In genomic region chr2:166334800-166335199, GRCh38 we compare ENCODE assay signal across 18 cellular contexts. TPM values are rescaled to one million over a fixed set of nuclear protein-coding genes. Genes with fewer than 3 reads are reported as not detected.
A peak's percentile ranks its signal among the peaks of the same experiment; 100 is the strongest.
DNase-seq lines count a peak whose midpoint lies in the region; TF ChIP-seq lines count a peak whose summit lies in the region.
"Had no signal": no experiment of that assay in that cellular context is flagged by ENCODE, and none has a peak within 500 bp of the region (broad histone marks: within the 10 kb centered on the region; RNA-seq: fewer than 3 reads in every experiment).

No MANE protein-coding gene starts in this region.

- TF ChIP-seq CTCF in HFFc6 (IDR thresholded peaks at IDR 0.05), result no peak

- H3K27ac Mint-ChIP-seq in HFFc6, result peak overlapping the region; percentile 65; the same call in 1 of the 2 replicates
- H3K27ac Mint-ChIP-seq: CD4-positive, alpha-beta memory T cell had no signal

- H4K8ac ChIP-seq in trophoblast cell (ENCODE audit: low read depth, low read length), result no peak overlapping the region

- H3K9ac ChIP-seq in trophoblast cell (ENCODE audit: low read length), result no peak overlapping the region

- no peak overlapping the region for H3K4ac ChIP-seq in trophoblast cell (ENCODE audit: low read depth, low read length)

- H4K12ac ChIP-seq in trophoblast cell (ENCODE audit: low read depth, low read length), result no peak overlapping the region

- peaks cover 74% of the 10 kb centered on the region for H3K4me1 Mint-ChIP-seq in HFFc6 (ENCODE audit: low read depth)
- H3K4me1 Mint-ChIP-seq: CD4-positive, alpha-beta memory T cell had no signal

- no peak overlapping the region for H3K27ac ChIP-seq in trophoblast cell (ENCODE audit: low read depth, low read length)
- H3K27ac ChIP-seq: 22Rv1, PC-9, SJSA1 had no signal

- H3K23ac ChIP-seq in trophoblast cell (ENCODE audit: low read length), result no peak overlapping the region

- H2AFZ ChIP-seq in trophoblast cell (ENCODE audit: insufficient read depth, low read length, poor library complexity), result no peak overlapping the region
- H2AFZ ChIP-seq: PC-9 had no signal

- no peak overlapping the region for H2BK12ac ChIP-seq in trophoblast cell (ENCODE audit: low read length)

- no peaks in the 10 kb centered on the region for H3K9me3 ChIP-seq in trophoblast cell (ENCODE audit: insufficient read depth, low read depth, low read length)
- H3K9me3 ChIP-seq: SJSA1 had no signal

- no peak overlapping the region for H3K4me3 ChIP-seq in trophoblast cell (ENCODE audit: low read depth, low read length)
- H3K4me3 ChIP-seq: PC-9, SJSA1 had no signal

- no peak overlapping the region for H4K91ac ChIP-seq in trophoblast cell (ENCODE audit: low read depth, low read length)

- no peaks in the 10 kb centered on the region for H3K27me3 ChIP-seq in trophoblast cell (ENCODE audit: insufficient read depth, low read length)
- H3K27me3 ChIP-seq: SJSA1 had no signal

- H3K18ac ChIP-seq in trophoblast cell (ENCODE audit: low read length), result no peak overlapping the region

- H3K36me3 Mint-ChIP-seq in HFFc6 (ENCODE audit: low read depth), result peaks cover 5% of the 10 kb centered on the region; the same call in 1 of the 2 replicates
- H3K36me3 Mint-ChIP-seq: CD4-positive, alpha-beta memory T cell had no signal

- DNase-seq in NCI-H1092 treated with DMSO at 0.1 percent for 48 hours (lab: John Stamatoyannopoulos, UW), result peak; percentile 41
- DNase-seq in NCI-H1092 (lab: John Stamatoyannopoulos, UW), result no peak
- no peak for DNase-seq in HFFc6
- DNase-seq in NCI-H748 treated with DMSO at 0.1 percent for 48 hours (lab: John Stamatoyannopoulos, UW), result peak; percentile 71
- DNase-seq in fibroblast of peridontal ligament (ENCODE audit: extremely low read depth), result peak; percentile 10
- no peak for DNase-seq in trophoblast cell
- no peak for DNase-seq in NK-92 treated with Interleukin-12 subunit alpha and Interleukin-12 subunit beta, amount 100 ng/mL, for 24 hours (lab: John Stamatoyannopoulos, UW)
- DNase-seq in hippocampal formation (lab: John Stamatoyannopoulos, UW), result no peak
- DNase-seq: CD4-positive, alpha-beta memory T cell; GF-D8; NCI-H1048; NCI-H187 treated with DMSO at 0.1 percent for 48 hours; NCI-H2171 treated with DMSO at 0.1 percent for 48 hours; NCI-H524; PC-9; SW 1271 had no signal

- H3K9me3 Mint-ChIP-seq in HFFc6, result no peaks in the 10 kb centered on the region

- H3K79me2 ChIP-seq in trophoblast cell (ENCODE audit: control insufficient read depth, insufficient read depth, low read length, poor library complexity), result no peaks in the 10 kb centered on the region

- no peak overlapping the region for H3K4me2 ChIP-seq in trophoblast cell (ENCODE audit: low read length)
- H3K4me2 ChIP-seq: PC-9 had no signal

- H3K36me3 ChIP-seq in trophoblast cell (ENCODE audit: control insufficient read depth in 1 of 2, insufficient read depth in 2 of 2, low read length in 2 of 2), result no peaks in the 10 kb centered on the region
- H3K36me3 ChIP-seq: SJSA1 had no signal

- no peaks in the 10 kb centered on the region for H3K4me1 ChIP-seq in trophoblast cell (ENCODE audit: control insufficient read depth in 1 of 2, insufficient read depth in 2 of 2, low read length in 2 of 2)
- H3K4me1 ChIP-seq: SJSA1 had no signal

- no peaks in the 10 kb centered on the region for H3K79me1 ChIP-seq in trophoblast cell (ENCODE audit: low read length)

- no peak overlapping the region for H2AK5ac ChIP-seq in trophoblast cell (ENCODE audit: low read length)

- no peak overlapping the region for H3K4me3 Mint-ChIP-seq in HFFc6
- H3K4me3 Mint-ChIP-seq: CD4-positive, alpha-beta memory T cell had no signal

- no peak overlapping the region for H3K14ac ChIP-seq in trophoblast cell (ENCODE audit: low read length)

- no peaks in the 10 kb centered on the region for H3K27me3 Mint-ChIP-seq in HFFc6 (ENCODE audit: insufficient read depth)
- H3K27me3 Mint-ChIP-seq: CD4-positive, alpha-beta memory T cell had no signal

- H2BK5ac ChIP-seq in trophoblast cell (ENCODE audit: low read depth, low read length, poor library complexity), result no peak overlapping the region

- H2BK120ac ChIP-seq in trophoblast cell (ENCODE audit: insufficient read depth, low read length, poor library complexity), result no peak overlapping the region

RNA-seq across cellular contexts. Expression of gene SCN9A, which starts 40.9 kb away (rescaled TPM):
- total RNA-seq in HFFc6 (2021; fragmentation: NEBNext Ultra II Directional; extraction: Animal tissue kit (Norgen Biotek cat#: 25700)), result 10 to 100 TPM; 41.1 to 66.1 (median 55.8) TPM
- polyA plus RNA-seq in trophoblast cell (2013), result 0.29 and 0.36 TPM in 2 replicates
- total RNA-seq: CD4-positive, alpha-beta memory T cell had no signal
- polyA plus RNA-seq: CD4-positive, alpha-beta memory T cell had no signal

Comparison
In these comparisons a context has a peak if more than half of its experiments do, and no peak if none do; other contexts are left out.
1. DNase-seq: peak in NCI-H1092 treated with DMSO at 0.1 percent for 48 hours (single experiment), NCI-H748 treated with DMSO at 0.1 percent for 48 hours (single experiment) and fibroblast of peridontal ligament (single experiment); none in NCI-H1092 (single experiment), HFFc6 (single experiment), trophoblast cell (0 of 2), NK-92 treated with Interleukin-12 subunit alpha and Interleukin-12 subunit beta, amount 100 ng/mL, for 24 hours (single experiment) and hippocampal formation (0 of 2).